18 cellular contexts compared by ENCODE assay signal in the genomic region with DNA sequence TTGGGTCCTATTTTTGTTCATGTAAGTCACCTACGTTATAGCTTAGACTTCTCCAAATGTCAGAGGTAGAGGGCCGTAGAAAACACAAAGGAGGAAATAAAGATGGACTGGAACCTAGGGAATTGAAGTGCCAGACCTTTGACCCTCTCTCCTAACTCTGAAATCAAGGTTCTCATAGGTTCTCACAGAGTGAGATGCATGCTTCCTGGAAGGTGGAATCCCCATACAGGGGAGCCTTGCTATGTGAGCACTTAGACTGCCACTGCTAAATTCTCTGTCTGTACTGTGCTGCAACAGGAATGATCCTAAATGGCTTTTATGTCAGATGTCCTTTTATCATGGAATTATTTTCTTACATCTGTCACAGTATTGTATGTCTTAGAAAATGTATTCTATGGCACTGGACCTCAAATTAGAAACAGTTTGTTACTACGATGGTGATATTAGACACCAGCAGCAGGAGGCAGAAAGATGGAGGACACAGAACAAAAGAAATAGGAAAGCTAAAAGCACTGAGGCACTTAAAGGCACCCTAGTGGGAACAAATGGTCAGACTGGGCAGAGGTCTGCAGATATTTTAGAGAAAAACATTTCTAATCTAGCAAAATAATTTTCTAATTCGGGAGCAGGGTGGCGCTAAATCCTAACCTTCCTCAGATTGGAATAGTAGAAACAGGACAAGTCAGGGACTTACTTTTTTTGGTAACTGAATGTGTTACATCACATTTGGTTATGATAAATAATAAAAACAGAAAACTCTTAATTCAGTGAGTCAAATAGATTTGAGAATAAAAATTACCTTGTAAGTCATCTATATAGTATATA.
A peak's percentile ranks its signal among the peaks of the same experiment; 100 is the strongest.
DNase-seq lines count a peak whose midpoint lies in the region; ATAC-seq and TF ChIP-seq lines count a peak whose summit lies in the region.
"Had no signal": no experiment of that assay in that cellular context is flagged by ENCODE, and none has a peak within 500 bp of the region (broad histone marks: within the 10 kb centered on the region; RNA-seq: fewer than 3 reads in every experiment).

No MANE protein-coding gene starts in this region.

- no peak overlapping the region for H2AK9ac ChIP-seq in IMR-90 (replicated peaks; ENCODE audit: low read depth, low read length, poor library complexity)

- H3K27me3 Mint-ChIP-seq in CD8-positive, alpha-beta memory T cell = no peaks in the 10 kb centered on the region
- H3K27me3 Mint-ChIP-seq: CD4-positive, alpha-beta memory T cell; naive thymus-derived CD4-positive, alpha-beta T cell; stimulated activated naive CD8-positive, alpha-beta T cell treated with anti-CD3 and anti-CD28 coated beads, Interleukin-15, amount 100 ng/mL, for 72 hours had no signal

- H3K56ac ChIP-seq in IMR-90 (ENCODE audit: extremely low read depth, insufficient read depth, low read length) = no peak overlapping the region

- H3K4me3 ChIP-seq in IMR-90 (ENCODE audit: insufficient read depth, low read depth, low read length) (no peak overlapping the region), astrocyte of the spinal cord (ENCODE audit: low read depth, low read length) (no peak overlapping the region), hepatocyte (no peak overlapping the region), psoas muscle (no peak overlapping the region)
- no peak overlapping the region for H3K4me3 ChIP-seq in CD8-positive, alpha-beta memory T cell (ENCODE audit: low read length)
- H3K4me3 ChIP-seq: cardiac muscle cell, left lung had no signal

- no peak overlapping the region for H3K4me3 Mint-ChIP-seq in CD8-positive, alpha-beta memory T cell
- H3K4me3 Mint-ChIP-seq: CD4-positive, alpha-beta memory T cell; H9; stimulated activated naive CD8-positive, alpha-beta T cell treated with anti-CD3 and anti-CD28 coated beads, Interleukin-15, amount 100 ng/mL, for 72 hours had no signal

- H3K27me3 ChIP-seq in IMR-90 (ENCODE audit: control insufficient read depth, insufficient read depth, low read length) (no peaks in the 10 kb centered on the region), hepatocyte (no peaks in the 10 kb centered on the region), psoas muscle (ENCODE audit: insufficient read depth in 3 of 3, low read length in 2 of 3) (no peaks in the 10 kb centered on the region)
- no peaks in the 10 kb centered on the region for H3K27me3 ChIP-seq in CD8-positive, alpha-beta memory T cell (ENCODE audit: insufficient read depth, low read length, poor library complexity, severe bottlenecking)
- H3K27me3 ChIP-seq: cardiac muscle cell, left lung had no signal

- 0 out of 2 replicates have a peak, but pooled peaks have one; percentile 14 for TF ChIP-seq CTCF in IMR-90 (conservative IDR thresholded peaks at IDR 0.05; ENCODE audit: low read depth, low read length)
- no peak for TF ChIP-seq CTCF in astrocyte of the spinal cord (IDR thresholded peaks at IDR 0.05; ENCODE audit: low read depth, low read length)
- no peak for TF ChIP-seq CTCF in hepatocyte (IDR thresholded peaks at IDR 0.05; ENCODE audit: poor library complexity)
- no peak for TF ChIP-seq CTCF in psoas muscle (IDR thresholded peaks at IDR 0.05)

- H3K4me1 Mint-ChIP-seq in CD8-positive, alpha-beta memory T cell = peaks cover 5 to 16% (median 8%) of the 10 kb centered on the region in 3 donors

- H2BK120ac ChIP-seq in IMR-90 (ENCODE audit: low read depth, low read length) = no peak overlapping the region

- no TSS peak for BruUV-seq in IMR-90 (replicated peaks; lab: Mats Ljungman, UMichigan)

- no peak overlapping the region for H3K14ac ChIP-seq in IMR-90 (replicated peaks; ENCODE audit: low read depth, low read length)

- H3K27ac Mint-ChIP-seq in CD8-positive, alpha-beta memory T cell = peak overlapping the region in 2 of 8 donors; percentile 29 to 30
- H3K27ac Mint-ChIP-seq: naive thymus-derived CD4-positive, alpha-beta T cell had no signal

- intact Hi-C loops in IMR-90 (cut with micrococcal nuclease) = loop anchor here (5.0 kb wide), 1 partner anchor 125 kb away; a partner anchor contains a TSS
- intact Hi-C loops in left colon (cut with DNase I, micrococcal nuclease) = no loop called here
- intact Hi-C loops in psoas muscle (cut with DNase I) = no loop called here

- TF ChIP-seq POLR2A in IMR-90 (IDR thresholded peaks at IDR 0.05; ENCODE audit: low read depth, low read length) = no peak

- no peak overlapping the region for H2BK5ac ChIP-seq in IMR-90 (ENCODE audit: low read depth, low read length, poor library complexity, severe bottlenecking)

- H4K91ac ChIP-seq in IMR-90 (ENCODE audit: insufficient read depth, low read depth, low read length) = no peak overlapping the region

- H3K79me1 ChIP-seq in IMR-90 (ENCODE audit: low read depth in 1 of 2, low read length in 2 of 2) = no peaks in the 10 kb centered on the region; a peak in 2 of 4 replicates

- H2BK15ac ChIP-seq in IMR-90 (ENCODE audit: low read depth, low read length) = no peak overlapping the region

- peaks cover 4 to 52% (median 24%) of the 10 kb centered on the region in 3 donors for H3K36me3 Mint-ChIP-seq in CD8-positive, alpha-beta memory T cell

- H2BK20ac ChIP-seq in IMR-90 (ENCODE audit: low read depth, low read length) = no peak overlapping the region

- H3K4me2 ChIP-seq in IMR-90 (ENCODE audit: low read depth, low read length) (no peak overlapping the region), hepatocyte (no peak overlapping the region)

- no peaks in the 10 kb centered on the region for H3K9me2 ChIP-seq in hepatocyte (replicated peaks; ENCODE audit: insufficient read depth)

- H4K8ac ChIP-seq in IMR-90 (ENCODE audit: low read depth in 2 of 2, low read length in 2 of 2) = no peak overlapping the region

- DNase-seq in AG20443 (ENCODE audit: low spot score) = peak; percentile 12
- DNase-seq in IMR-90 = peak; percentile 1
- DNase-seq in astrocyte of the spinal cord (ENCODE audit: low read depth, low spot score) = peak; percentile 19
- no peak for DNase-seq in left colon
- DNase-seq in hepatocyte (ENCODE audit: low spot score) = no peak
- no peak for DNase-seq in psoas muscle
- no peak for DNase-seq in CD8-positive, alpha-beta memory T cell
- DNase-seq: activated CD4-positive, alpha-beta T cell treated with anti-CD3 and anti-CD28 coated beads, Interleukin-2, amount 50 U/mL, for 4 hours; CD4-positive, alpha-beta memory T cell; H9; hippocampal formation; left lung; naive thymus-derived CD4-positive, alpha-beta T cell; stimulated activated naive CD8-positive, alpha-beta T cell treated with anti-CD3 and anti-CD28 coated beads, Interleukin-15, amount 100 ng/mL, for 72 hours; T-helper 9 cell had no signal

- in situ Hi-C loops in IMR-90 (cut with MboI; ENCODE audit: low sequenced_read_pairs) = no loop called here
- in situ Hi-C loops in astrocyte of the spinal cord (cut with HindIII; ENCODE audit: low sequenced_read_pairs) = no loop called here

- H4K5ac ChIP-seq in IMR-90 (ENCODE audit: low read depth, low read length) = no peak overlapping the region

- H2AFZ ChIP-seq in IMR-90 (replicated peaks; ENCODE audit: low read length, poor library complexity) = no peak overlapping the region
- H2AFZ ChIP-seq in hepatocyte = no peak overlapping the region

- no peaks in the 10 kb centered on the region for H3K79me2 ChIP-seq in hepatocyte

- no peak overlapping the region for H3K4ac ChIP-seq in IMR-90 (ENCODE audit: low read depth, low read length)

- H4K20me1 ChIP-seq in IMR-90 (ENCODE audit: insufficient read depth, low read length) = no peaks in the 10 kb centered on the region
- H4K20me1 ChIP-seq in hepatocyte (ENCODE audit: insufficient read depth, poor library complexity, severe bottlenecking) = no peaks in the 10 kb centered on the region

- no CpG with 5 or more reads among the region's 5 CpGs for WGBS in IMR-90 (ENCODE audit: extremely low coverage in 2 of 2, insufficient read length in 1 of 2), 2 experiments
- 90% methylated on average over 5 of the region's 5 CpGs for WGBS in hepatocyte (ENCODE audit: low lambda C conversion rate, missing lambda C conversion rate)
- WGBS in psoas muscle, 3 donors = 76 to 88% (median 79%) methylated on average over 5 of the region's 5 CpGs

- POLR2A ChIA-PET in IMR-90 (lab: Charles Lee; ENCODE audit: unreplicated experiment) = no interaction called here
- POLR2A ChIA-PET in CD8-positive, alpha-beta memory T cell (lab: Charles Lee) = no interaction called here

- no peak overlapping the region for H3K18ac ChIP-seq in IMR-90 (ENCODE audit: low read depth, low read length)

- dilution Hi-C loops in IMR-90 (cut with HindIII; ENCODE audit: low sequenced_read_pairs, unreplicated experiment) = no loop called here

- peaks cover 2% of the 10 kb centered on the region; the same call in 1 of the 2 replicates for H3K4me1 ChIP-seq in IMR-90 (ENCODE audit: control insufficient read depth, insufficient read depth, low read length)
- H3K4me1 ChIP-seq in hepatocyte (ENCODE audit: insufficient read depth) = no peaks in the 10 kb centered on the region
- no peaks in the 10 kb centered on the region for H3K4me1 ChIP-seq in psoas muscle
- H3K4me1 ChIP-seq in CD8-positive, alpha-beta memory T cell (ENCODE audit: insufficient read depth, low read length) = no peaks in the 10 kb centered on the region
- H3K4me1 ChIP-seq: left lung had no signal

- H3K27ac ChIP-seq in IMR-90 (ENCODE audit: insufficient read depth, low read length) (no peak overlapping the region), hepatocyte (no peak overlapping the region), psoas muscle (no peak overlapping the region)
- H3K27ac ChIP-seq in CD8-positive, alpha-beta memory T cell (ENCODE audit: low read depth, low read length) = no peak overlapping the region
- H3K27ac ChIP-seq: cardiac muscle cell, left lung had no signal

- 0 out of 2 replicates have a peak overlapping the region, but pooled peaks have one; percentile 17 for H2AK5ac ChIP-seq in IMR-90 (ENCODE audit: low read depth, low read length)

- H3K9me3 Mint-ChIP-seq in CD8-positive, alpha-beta memory T cell = no peaks in the 10 kb centered on the region
- H3K9me3 Mint-ChIP-seq: CD4-positive, alpha-beta memory T cell; H9; naive thymus-derived CD4-positive, alpha-beta T cell; stimulated activated naive CD8-positive, alpha-beta T cell treated with anti-CD3 and anti-CD28 coated beads, Interleukin-15, amount 100 ng/mL, for 72 hours had no signal

- CTCF ChIA-PET in IMR-90 (lab: Yijun Ruan, JAX) = interaction anchor here (0.6 kb wide), 1 partner anchor 237 kb away, joined by 3 read pairs; no protein-coding TSS in a partner anchor
- CTCF ChIA-PET in CD8-positive, alpha-beta memory T cell (lab: Charles Lee) = no interaction called here

- H3K9me1 ChIP-seq in IMR-90 (ENCODE audit: insufficient read depth, low read length) = no peaks in the 10 kb centered on the region

- H3K9me3 ChIP-seq in IMR-90 (ENCODE audit: control insufficient read depth, insufficient read depth, low read length) (no peaks in the 10 kb centered on the region), hepatocyte (ENCODE audit: low read depth) (no peaks in the 10 kb centered on the region), psoas muscle (no peaks in the 10 kb centered on the region)
- H3K9me3 ChIP-seq in CD8-positive, alpha-beta memory T cell (ENCODE audit: low read length) = no peaks in the 10 kb centered on the region
- H3K9me3 ChIP-seq: left lung had no signal

- H3K9ac ChIP-seq in IMR-90 (ENCODE audit: low read depth, low read length) = no peak overlapping the region

- no peak overlapping the region for H3K23ac ChIP-seq in IMR-90 (ENCODE audit: low read depth, low read length)

- peak; percentile 27; the same call in 1 of the 2 replicates for TF ChIP-seq RAD21 in IMR-90 (IDR thresholded peaks at IDR 0.05; ENCODE audit: low read length)

- ATAC-seq in IMR-90 (ENCODE audit: low read depth) (no peak), left colon (peak; percentile 61), HG03378 (IDR thresholded peaks at IDR 0.05; ENCODE audit: unreplicated experiment) (no peak), psoas muscle (no peak)
- ATAC-seq: left lung; naive thymus-derived CD4-positive, alpha-beta T cell; sciatic nerve; stimulated activated naive CD8-positive, alpha-beta T cell treated with anti-CD3 and anti-CD28 coated beads, Interleukin-15, amount 100 ng/mL, for 72 hours had no signal

- peaks cover 8% of the 10 kb centered on the region for H3K36me3 ChIP-seq in IMR-90 (ENCODE audit: control insufficient read depth, insufficient read depth, low read length)
- no peaks in the 10 kb centered on the region for H3K36me3 ChIP-seq in hepatocyte (replicated peaks; ENCODE audit: insufficient read depth, low read depth)
- peaks cover 0 to 38% of the 10 kb centered on the region in 2 donors for H3K36me3 ChIP-seq in psoas muscle (ENCODE audit: insufficient read depth in 1 of 2, low read depth in 1 of 2)
- H3K36me3 ChIP-seq in CD8-positive, alpha-beta memory T cell (ENCODE audit: insufficient read depth, low read length) = no peaks in the 10 kb centered on the region

Comparison
In these comparisons a context has a peak if more than half of its experiments do, and no peak if none do; other contexts are left out.
1. DNase-seq: peak in AG20443 (single experiment), IMR-90 (single experiment) and astrocyte of the spinal cord (single experiment); none in left colon (0 of 2), hepatocyte (single experiment), psoas muscle (0 of 2) and CD8-positive, alpha-beta memory T cell (0 of 5).